8 cellular contexts compared by ENCODE assay signal in the genomic region with DNA sequence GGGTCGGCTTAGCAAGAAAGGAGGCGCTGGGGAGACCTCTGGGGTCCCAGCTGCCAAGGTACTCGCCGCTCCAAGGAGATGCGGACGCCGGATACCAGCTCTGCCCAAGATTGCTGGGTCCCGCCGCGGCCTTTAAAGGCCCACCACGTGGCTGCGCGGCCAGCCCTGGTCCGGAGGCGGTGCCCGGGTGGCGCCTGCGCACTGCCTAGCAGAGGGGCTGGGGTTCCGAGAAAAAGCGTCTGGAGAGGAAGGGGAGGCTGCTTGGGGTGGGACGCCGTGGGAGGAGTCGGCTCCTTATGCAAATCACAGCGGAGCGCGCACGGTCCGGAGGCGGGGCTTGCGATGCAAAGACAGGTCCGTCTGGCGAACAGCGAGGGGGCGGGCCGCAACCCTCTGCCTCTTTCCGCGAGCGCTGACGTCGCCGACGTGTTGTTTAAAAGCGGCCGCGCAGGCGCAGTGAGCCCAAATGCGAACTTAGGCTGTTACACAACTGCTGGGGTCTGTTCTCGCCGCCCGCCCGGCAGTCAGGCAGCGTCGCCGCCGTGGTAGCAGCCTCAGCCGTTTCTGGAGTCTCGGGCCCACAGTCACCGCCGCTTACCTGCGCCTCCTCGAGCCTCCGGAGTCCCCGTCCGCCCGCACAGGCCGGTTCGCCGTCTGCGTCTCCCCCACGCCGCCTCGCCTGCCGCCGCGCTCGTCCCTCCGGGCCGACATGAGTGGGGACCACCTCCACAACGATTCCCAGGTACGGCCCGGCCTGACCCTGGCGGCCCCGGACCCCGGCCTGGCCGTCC. TPM values are rescaled to one million over a fixed set of nuclear protein-coding genes. Genes with fewer than 3 reads are reported as not detected.
DNase-seq lines count a peak whose midpoint lies in the region; ATAC-seq, FAIRE-seq and TF ChIP-seq lines count a peak whose summit lies in the region.

A gene (plus strand): TSS at position 464 of the 791 bp plus-strand sequence. CDS start 246 bp downstream, at position 710.

- no peaks in the 10 kb centered on the region for H3K27me3 ChIP-seq in psoas muscle (ENCODE audit: insufficient read depth in 3 of 3, low read length in 2 of 3)

- no peaks in the 10 kb centered on the region for H3K36me3 ChIP-seq in psoas muscle (ENCODE audit: insufficient read depth in 1 of 2, low read depth in 1 of 2)

- no peak for TF ChIP-seq CTCF in psoas muscle (IDR thresholded peaks at IDR 0.05)

- no peaks in the 10 kb centered on the region for H3K9me3 ChIP-seq in psoas muscle

- peak; percentile 97 for ATAC-seq in GM18498 (IDR thresholded peaks at IDR 0.05; ENCODE audit: unreplicated experiment)
- ATAC-seq in HG02938 (IDR thresholded peaks at IDR 0.05; ENCODE audit: unreplicated experiment) = peak; percentile 95
- peak; percentile 98 for ATAC-seq in left ventricle myocardium superior
- peak; percentile 97 to 98 (median 97) for ATAC-seq in psoas muscle

- peak within 1 kb of the TSS; percentile 97 for H3K4me3 ChIP-seq in psoas muscle

- DNase-seq in NCI-H187 (lab: John Stamatoyannopoulos, UW) (peak; percentile 98 to 99), T-helper 2 cell (peak; percentile 99 to 100 (median 100)), left ventricle myocardium superior (peak; percentile 100), psoas muscle (peak; percentile 100), urothelium cell line (ENCODE audit: low spot score) (peak; percentile 100)

- intact Hi-C loops in left ventricle myocardium superior (cut with micrococcal nuclease) (no loop called here), psoas muscle (cut with DNase I) (loop anchor here in 1 of 2 donors (2.0 kb wide), 2 partner anchors 20 to 24 kb away; no protein-coding TSS in a partner anchor)

- FAIRE-seq in urothelium cell line (lab: Jason Lieb, UNC) = peak; percentile 72

- 0 to 1% (median 1%) methylated on average over 67 to 85 of the region's 85 CpGs for WGBS in psoas muscle, 3 donors

- H3K27ac ChIP-seq in angular gyrus (ENCODE audit: low read depth, low read length) (peak within 1 kb of the TSS; percentile 93), psoas muscle (peak within 1 kb of the TSS; percentile 96)

- H3K4me1 ChIP-seq in psoas muscle = peaks cover 36% of the 10 kb centered on the region

RNA-seq across cellular contexts. Expression of the gene that starts here (rescaled TPM):
- total RNA-seq in left ventricle myocardium superior (25.3 TPM), psoas muscle (10 to 100 TPM; 19.9 to 30.7 (median 22.9) TPM)
- polyA plus RNA-seq in psoas muscle = 10 to 100 TPM; 10.6 to 24.6 (median 19.9) TPM

Comparison
In these comparisons a context has a peak if more than half of its experiments do, and no peak if none do; other contexts are left out.
1. Peak in every context shown above with its lines: DNase-seq, ATAC-seq, H3K4me3 ChIP-seq and H3K27ac ChIP-seq.